In the genomic region with DNA sequence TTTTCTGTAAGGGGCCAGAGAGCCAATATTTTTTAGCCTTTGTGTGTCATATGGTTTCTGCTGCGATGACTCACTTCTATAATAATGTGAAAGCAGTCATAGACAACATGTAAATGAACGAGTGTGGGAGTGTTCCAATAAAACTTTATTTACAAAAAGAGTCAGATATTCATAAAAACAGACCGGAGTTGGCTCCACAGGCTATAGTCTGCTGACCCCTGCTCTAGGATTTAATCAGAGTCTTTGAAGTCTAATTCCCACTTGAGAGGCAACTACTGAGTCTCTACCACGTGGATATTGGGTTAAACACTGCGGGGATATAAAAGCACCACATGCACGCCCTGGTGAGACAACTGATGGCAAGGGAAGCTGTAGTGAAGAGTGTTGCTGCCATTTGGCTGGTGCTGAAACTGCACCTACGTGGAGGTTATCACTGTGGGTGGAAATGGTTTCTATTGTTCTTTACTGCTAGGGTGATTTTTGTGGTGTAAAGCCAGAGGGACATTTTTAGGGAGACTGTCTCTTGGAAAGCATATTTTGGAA, we compare ENCODE assay signal across 14 cellular contexts. TPM values are rescaled to one million over a fixed set of nuclear protein-coding genes. Genes with fewer than 3 reads are reported as not detected.
DNase-seq lines count a peak whose midpoint lies in the region; ATAC-seq, FAIRE-seq and TF ChIP-seq lines count a peak whose summit lies in the region.
"Had no signal": no experiment of that assay in that cellular context is flagged by ENCODE, and none has a peak within 500 bp of the region (broad histone marks: within the 10 kb centered on the region; RNA-seq: fewer than 3 reads in every experiment).

No MANE protein-coding gene starts in this region.

- DNase-seq in HepG2 (ENCODE audit: low spot score): no peak
- DNase-seq in right lobe of liver: no peak
- peak; percentile 43 for DNase-seq in astrocyte of the hippocampus (ENCODE audit: low read depth, low spot score)
- DNase-seq in stimulated activated naive CD8-positive, alpha-beta T cell treated with anti-CD3 and anti-CD28 coated beads, Interleukin-15, Interleukin-2, amounts not matched to agents 100 U/mL and 50 U/mL, for 24 hours: peak; percentile 45
- no peak for DNase-seq in D721Med (ENCODE audit: insufficient read length, low spot score)
- DNase-seq: colonic mucosa, NCI-H146, small intestine, T-helper 9 cell, uterus had no signal

- H4K20me1 ChIP-seq in HepG2 (ENCODE audit: insufficient read depth, low read length) (no peaks in the 10 kb centered on the region), OCI-LY1 (ENCODE audit: insufficient read depth, low read length) (no peaks in the 10 kb centered on the region)

- TF ChIP-seq EP300 in HepG2 (IDR thresholded peaks at IDR 0.05; ENCODE audit: low read depth in 2 of 2, low read length in 2 of 2) (no peak), HepG2 (CRISPR knock-in tag; IDR thresholded peaks at IDR 0.05; ENCODE audit: borderline replicate concordance) (no peak)

- H3K9ac ChIP-seq in HepG2 (ENCODE audit: insufficient read depth, low read depth, low read length): no peak overlapping the region
- H3K9ac ChIP-seq in OCI-LY1 (ENCODE audit: low read length): peak overlapping the region; percentile 59

- no peak for ATAC-seq in HepG2
- no peak for ATAC-seq in right lobe of liver
- ATAC-seq in stimulated activated naive CD8-positive, alpha-beta T cell treated with anti-CD3 and anti-CD28 coated beads, Interleukin-15, Interleukin-2, amounts not matched to agents 100 U/mL and 50 U/mL, for 24 hours: peak; percentile 50
- no peak for ATAC-seq in HG03175 (IDR thresholded peaks at IDR 0.05; ENCODE audit: unreplicated experiment)
- ATAC-seq in GM19455 (IDR thresholded peaks at IDR 0.05; ENCODE audit: unreplicated experiment): no peak

- H2AFZ ChIP-seq in HepG2 (ENCODE audit: low read length) (no peak overlapping the region), OCI-LY1 (ENCODE audit: low read length) (peak overlapping the region; percentile 17; the same call in 1 of the 2 replicates)

- H3K27me3 ChIP-seq in HepG2 (ENCODE audit: control insufficient read depth in 1 of 2, insufficient read depth in 2 of 2, low read length in 2 of 2) (peaks cover 2 to 18% of the 10 kb centered on the region in 2 experiments), right lobe of liver (no peaks in the 10 kb centered on the region), OCI-LY1 (ENCODE audit: insufficient read depth, low read length) (no peaks in the 10 kb centered on the region)
- H3K27me3 ChIP-seq: colonic mucosa, uterus had no signal

- no TSS peak for BruUV-seq in HepG2 (replicated peaks; lab: Mats Ljungman, UMichigan)

- H3K79me2 ChIP-seq in HepG2 (ENCODE audit: insufficient read depth, low read length) (no peaks in the 10 kb centered on the region), OCI-LY1 (ENCODE audit: insufficient read depth, low read length) (peaks cover under 1% of the 10 kb centered on the region; the same call in 1 of the 2 replicates)

- TF ChIP-seq CTCF in HepG2 (CRISPR knock-in tag; IDR thresholded peaks at IDR 0.05): no peak
- no peak for TF ChIP-seq CTCF in right lobe of liver (IDR thresholded peaks at IDR 0.05)
- TF ChIP-seq CTCF in OCI-LY1 (IDR thresholded peaks at IDR 0.05; ENCODE audit: low read length): no peak
- TF ChIP-seq CTCF in D721Med (IDR thresholded peaks at IDR 0.05; ENCODE audit: insufficient read depth, missing control alignments): no peak

- TF ChIP-seq POLR2A in HepG2 (IDR thresholded peaks at IDR 0.05; ENCODE audit: insufficient read depth in 1 of 2, low read depth in 2 of 2, low read length in 2 of 2) (no peak), right lobe of liver (IDR thresholded peaks at IDR 0.05) (no peak)

- H3K36me3 ChIP-seq in HepG2 (replicated peaks in 1 of 2; ENCODE audit: control insufficient read depth in 1 of 2, insufficient read depth in 2 of 2, low read length in 2 of 2) (no peaks in the 10 kb centered on the region), right lobe of liver (no peaks in the 10 kb centered on the region), OCI-LY1 (ENCODE audit: insufficient read depth, low read length) (no peaks in the 10 kb centered on the region)
- H3K36me3 ChIP-seq: colonic mucosa, uterus had no signal

- in situ Hi-C loops in HepG2 (cut with HindIII; ENCODE audit: extremely low pct_ligation_motif_present, low pct_unique_long_range_greater_than_20kb): no loop called here

- intact Hi-C loops in HepG2 (cut with micrococcal nuclease; ENCODE audit: unreplicated experiment) (no loop called here), right lobe of liver (cut with DNase I) (loop anchor here in 1 of 2 donors (10.0 kb wide), 1 partner anchor 68 kb away; no protein-coding TSS in a partner anchor)

- no peaks in the 10 kb centered on the region for H3K9me2 ChIP-seq in OCI-LY1 (ENCODE audit: low read depth, low read length)

- 70% methylated on average over 7 of the region's 7 CpGs for WGBS in HepG2 (ENCODE audit: low lambda C conversion rate)
- 69% methylated on average over 7 of the region's 7 CpGs for WGBS in right lobe of liver (ENCODE audit: insufficient coverage, low coverage, low lambda C conversion rate, missing lambda C conversion rate)

- FAIRE-seq in HepG2 (lab: Jason Lieb, UNC) (no peak), D721Med (lab: Jason Lieb, UNC) (no peak)
- FAIRE-seq: H54, small intestine had no signal

- TF ChIP-seq RAD21 in HepG2 (CRISPR knock-in tag; IDR thresholded peaks at IDR 0.05): no peak

- CTCF ChIA-PET in HepG2 (lab: Yijun Ruan, JAX; ENCODE audit: low intra/inter-chr PET ratio, low total read pairs): no interaction called here

- H3F3A ChIP-seq in OCI-LY1 (ENCODE audit: insufficient read depth, low read length): peaks cover 19% of the 10 kb centered on the region

- POLR2A ChIA-PET in HepG2 (lab: Yijun Ruan, JAX): no interaction called here

- H3K4me3 ChIP-seq in HepG2 (replicated peaks in 1 of 3; ENCODE audit: insufficient read depth in 1 of 3, low read depth in 2 of 3, low read length in 3 of 3): no peak overlapping the region
- no peak overlapping the region for H3K4me3 ChIP-seq in right lobe of liver
- H3K4me3 ChIP-seq in OCI-LY1 (ENCODE audit: low read depth, low read length, poor library complexity, severe bottlenecking): peak overlapping the region; percentile 32
- H3K4me3 ChIP-seq: colonic mucosa, uterus had no signal

- H3K9me3 ChIP-seq in HepG2 (ENCODE audit: low read length): no peaks in the 10 kb centered on the region
- no peaks in the 10 kb centered on the region for H3K9me3 ChIP-seq in right lobe of liver
- H3K9me3 ChIP-seq in OCI-LY1 (ENCODE audit: low read length): no peaks in the 10 kb centered on the region
- H3K9me3 ChIP-seq: colonic mucosa, uterus had no signal

- H3K4me2 ChIP-seq in HepG2 (ENCODE audit: low read depth, low read length): no peak overlapping the region
- H3K4me2 ChIP-seq in OCI-LY1 (ENCODE audit: low read length): peak overlapping the region; percentile 55

- H3K27ac ChIP-seq in HepG2 (ENCODE audit: extremely low read length, insufficient read depth, low read length) (no peak overlapping the region), right lobe of liver (no peak overlapping the region), OCI-LY1 (ENCODE audit: low read depth, low read length, poor library complexity, severe bottlenecking) (peak overlapping the region; percentile 93)
- H3K27ac ChIP-seq: colonic mucosa had no signal

- H3K4me1 ChIP-seq in HepG2 (ENCODE audit: insufficient read depth, low read length) (peaks cover 41% of the 10 kb centered on the region), right lobe of liver (peaks cover 0 to 21% (median 1%) of the 10 kb centered on the region in 4 donors), OCI-LY1 (ENCODE audit: insufficient read depth, low read length, severe bottlenecking) (peaks cover 77% of the 10 kb centered on the region)
- H3K4me1 ChIP-seq: colonic mucosa, uterus had no signal

RNA-seq across cellular contexts. Expression of gene NINJ2, which starts 3.6 kb away (rescaled TPM):
- 0.62 and 0.94 TPM in 2 replicates for total RNA-seq in HepG2 (2016; rRNA removed; fragmentation: Illumina TruSeq; extraction: Trizol)
- 0.51 TPM in 1 of 2 replicates, not detected in the other for total RNA-seq in HepG2 (2016; cell fraction: cytosol; rRNA removed; fragmentation: Illumina TruSeq; extraction: Trizol; ENCODE audit: low read depth)
- 0.34 and 0.56 TPM in 2 replicates for total RNA-seq in HepG2 (2016; cell fraction: insoluble cytoplasmic fraction; rRNA removed; fragmentation: Illumina TruSeq; extraction: Trizol)
- total RNA-seq in HepG2 (2016; cell fraction: membrane; rRNA removed; fragmentation: Illumina TruSeq; extraction: Trizol): 0.31 and 0.34 TPM in 2 replicates
- total RNA-seq in HepG2 (2016; cell fraction: nucleus; rRNA removed; fragmentation: Illumina TruSeq; extraction: Trizol): 1.0 TPM in 1 of 2 replicates, not detected in the other
- 3.8 and 5.4 TPM in 2 replicates for polyA plus RNA-seq in HepG2 (2011; rRNA removed)
- 5.5 and 5.9 TPM in 2 replicates for polyA plus RNA-seq in HepG2 (2011; cell fraction: cytosol; rRNA removed)
- 3.4 and 3.9 TPM in 2 replicates for polyA plus RNA-seq in HepG2 (2011; cell fraction: nucleus; rRNA removed)
- polyA plus RNA-seq in HepG2 (2012): 4.9 and 6.3 TPM in 2 replicates
- polyA plus RNA-seq in HepG2 (2016; cell fraction: cytosol; fragmentation: Illumina TruSeq; extraction: Trizol; ENCODE audit: low read depth): 0.87 and 0.95 TPM in 2 replicates
- polyA plus RNA-seq in HepG2 (2016; cell fraction: insoluble cytoplasmic fraction; fragmentation: Illumina TruSeq; extraction: Trizol; ENCODE audit: low read depth): 0.94 and 1.3 TPM in 2 replicates
- polyA plus RNA-seq in HepG2 (2016; cell fraction: membrane; fragmentation: Illumina TruSeq; extraction: Trizol; ENCODE audit: low read depth): 0.98 and 1.2 TPM in 2 replicates
- 0.83 TPM in 2 replicates for polyA plus RNA-seq in HepG2 (2016; cell fraction: nucleus; fragmentation: Illumina TruSeq; extraction: Trizol; ENCODE audit: insufficient read depth, low read depth)
- polyA minus RNA-seq in HepG2 (2011; rRNA and poly(A)+ RNA removed; ENCODE audit: low replicate concordance): 7.4 and 19.5 TPM in 2 replicates
- polyA minus RNA-seq in HepG2 (2011; cell fraction: cytosol; rRNA and poly(A)+ RNA removed): 1.1 and 2.0 TPM in 2 replicates
- polyA minus RNA-seq in HepG2 (2011; cell fraction: nucleus; rRNA and poly(A)+ RNA removed): 0.64 and 1.6 TPM in 2 replicates
- total RNA-seq in right lobe of liver: 10 to 100 TPM in 3 of 6 experiments, 1 to 10 TPM in 3; 6.4 to 17.7 (median 12.5) TPM

Comparison
In these comparisons a context has a peak if more than half of its experiments do, and no peak if none do; other contexts are left out.
1. DNase-seq: peak in astrocyte of the hippocampus (single experiment) and stimulated activated naive CD8-positive, alpha-beta T cell treated with anti-CD3 and anti-CD28 coated beads, Interleukin-15, Interleukin-2, amounts not matched to agents 100 U/mL and 50 U/mL, for 24 hours (single experiment); none in HepG2 (single experiment), right lobe of liver (0 of 3) and D721Med (single experiment).